In the genomic region with DNA sequence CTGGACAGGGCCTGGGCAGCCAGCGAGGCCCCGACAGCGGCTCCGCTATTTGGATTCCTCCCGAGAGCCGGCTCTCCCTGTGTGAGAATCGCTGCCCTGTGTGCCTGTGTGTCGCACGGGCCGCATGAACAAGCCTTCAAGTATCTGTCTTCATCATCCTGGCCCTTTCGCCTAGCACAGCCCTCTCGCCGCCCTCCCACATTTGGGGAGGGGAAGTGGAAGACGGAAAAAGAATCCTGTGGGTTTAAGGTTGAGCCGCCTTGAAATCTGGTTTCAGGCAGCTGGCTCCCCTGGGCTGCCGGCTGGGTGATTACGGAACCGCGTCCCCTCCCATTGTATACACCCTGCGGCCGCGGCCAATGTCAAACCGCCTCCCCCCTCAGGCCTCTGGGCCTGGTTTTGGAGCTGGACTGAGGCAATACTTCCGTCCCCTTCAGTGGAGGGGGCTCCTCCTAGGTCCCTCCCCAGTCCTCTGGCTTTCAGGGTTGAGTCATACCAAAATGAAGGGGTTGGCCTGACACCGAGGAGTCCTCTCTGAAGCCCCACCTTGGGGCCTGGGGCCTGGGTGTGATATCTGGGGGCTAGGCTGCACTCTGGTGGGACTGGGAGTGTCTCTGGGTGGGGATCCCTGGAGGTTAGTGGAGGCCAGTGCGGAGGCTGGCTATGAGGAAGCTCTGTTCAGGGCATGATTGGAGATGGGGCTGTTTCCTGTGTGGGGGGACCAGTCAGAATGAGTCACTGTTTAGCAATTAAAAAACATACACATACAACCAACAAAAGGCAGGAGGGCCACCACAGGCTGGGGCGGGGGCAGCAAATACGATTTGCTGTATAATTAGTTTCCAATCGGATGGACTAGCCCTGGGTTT, we compare ENCODE assay signal across 1 cellular context.
TF ChIP-seq lines count a peak whose summit lies in the region.

No MANE protein-coding gene starts in this region.

TF ChIP-seq in GM12878, 131 proteins besides CTCF, POLR2A, EP300 and RAD21 (continued from another document and continues in another):
- TF ChIP-seq CHD2 (IDR thresholded peaks at IDR 0.05; ENCODE audit: borderline replicate concordance, low read depth, low read length) (0 out of 2 replicates have a peak, but pooled peaks have one; percentile 24), PAX5 (IDR thresholded peaks at IDR 0.05; ENCODE audit: borderline replicate concordance, low read depth, low read length) (0 out of 2 replicates have a peak, but pooled peaks have one; percentile 32), MEF2B (IDR thresholded peaks at IDR 0.05; ENCODE audit: partially characterized antibody, poor library complexity, severe bottlenecking) (peak; percentile 81), ATF7 (IDR thresholded peaks at IDR 0.05; ENCODE audit: low read depth) (peak; percentile 74), CHD4 (IDR thresholded peaks at IDR 0.05) (no peak), BHLHE40 (IDR thresholded peaks at IDR 0.05; ENCODE audit: borderline replicate concordance in 1 of 2, low read depth in 2 of 2, low read length in 1 of 2) (peak in 1 of 2 experiments; percentile 35; a peak in 3 of 4 replicates), MEF2A (IDR thresholded peaks at IDR 0.05; ENCODE audit: insufficient read depth, low read depth, low read length) (0 out of 2 replicates have a peak, but pooled peaks have one; percentile 4), HDGF (IDR thresholded peaks at IDR 0.05) (peak; percentile 84; the same call in 1 of the 2 replicates), ZNF687 (IDR thresholded peaks at IDR 0.05) (peak; percentile 27; the same call in 1 of the 2 replicates), POLR2AphosphoS5 (IDR thresholded peaks at IDR 0.05; ENCODE audit: low read length) (peak; percentile 63; the same call in 1 of the 2 replicates), EED (IDR thresholded peaks at IDR 0.05; ENCODE audit: low read depth) (peak; percentile 90), CUX1 (IDR thresholded peaks at IDR 0.05; ENCODE audit: insufficient replicate concordance, low read depth, low read length) (peak; percentile 71), CBFB (IDR thresholded peaks at IDR 0.05; ENCODE audit: low read depth) (peak; percentile 79; the same call in 1 of the 2 replicates), ETV6 (conservative IDR thresholded peaks at IDR 0.05 in 1 of 2, IDR thresholded peaks at IDR 0.05 in 1 of 2; ENCODE audit: borderline replicate concordance in 1 of 2, low read depth in 1 of 2) (peak in 1 of 2 experiments; percentile 88; a peak in 2 of 4 replicates), FOXK2 (IDR thresholded peaks at IDR 0.05) (no peak), YY1 (IDR thresholded peaks at IDR 0.05; ENCODE audit: low read depth, low read length) (peak; percentile 61), SP1 (IDR thresholded peaks at IDR 0.05; ENCODE audit: low read depth, low read length) (peak; percentile 63), CHD1 (IDR thresholded peaks at IDR 0.05; ENCODE audit: low read depth, low read length) (0 out of 2 replicates have a peak, but pooled peaks have one; percentile 3), NBN (IDR thresholded peaks at IDR 0.05) (peak; percentile 60), MXI1 (IDR thresholded peaks at IDR 0.05; ENCODE audit: low read depth, low read length) (peak; percentile 45), STAT1 (conservative IDR thresholded peaks at IDR 0.05) (0 out of 2 replicates have a peak, but pooled peaks have one; percentile 44), TAF1 (IDR thresholded peaks at IDR 0.05; ENCODE audit: borderline replicate concordance, low read depth, low read length) (peak; percentile 42), RBBP5 (conservative IDR thresholded peaks at IDR 0.05) (no peak), NR2F1 (conservative IDR thresholded peaks at IDR 0.05) (peak; percentile 45; the same call in 1 of the 2 replicates), MAX (IDR thresholded peaks at IDR 0.05; ENCODE audit: low read depth, low read length) (peak; percentile 55)
- TF ChIP-seq, protein P1, sequence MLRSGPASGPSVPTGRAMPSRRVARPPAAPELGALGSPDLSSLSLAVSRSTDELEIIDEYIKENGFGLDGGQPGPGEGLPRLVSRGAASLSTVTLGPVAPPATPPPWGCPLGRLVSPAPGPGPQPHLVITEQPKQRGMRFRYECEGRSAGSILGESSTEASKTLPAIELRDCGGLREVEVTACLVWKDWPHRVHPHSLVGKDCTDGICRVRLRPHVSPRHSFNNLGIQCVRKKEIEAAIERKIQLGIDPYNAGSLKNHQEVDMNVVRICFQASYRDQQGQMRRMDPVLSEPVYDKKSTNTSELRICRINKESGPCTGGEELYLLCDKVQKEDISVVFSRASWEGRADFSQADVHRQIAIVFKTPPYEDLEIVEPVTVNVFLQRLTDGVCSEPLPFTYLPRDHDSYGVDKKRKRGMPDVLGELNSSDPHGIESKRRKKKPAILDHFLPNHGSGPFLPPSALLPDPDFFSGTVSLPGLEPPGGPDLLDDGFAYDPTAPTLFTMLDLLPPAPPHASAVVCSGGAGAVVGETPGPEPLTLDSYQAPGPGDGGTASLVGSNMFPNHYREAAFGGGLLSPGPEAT (IDR thresholded peaks at IDR 0.05; ENCODE audit: low read depth) = peak; percentile 62; the same call in 1 of the 2 replicates
- TF ChIP-seq, protein P2, sequence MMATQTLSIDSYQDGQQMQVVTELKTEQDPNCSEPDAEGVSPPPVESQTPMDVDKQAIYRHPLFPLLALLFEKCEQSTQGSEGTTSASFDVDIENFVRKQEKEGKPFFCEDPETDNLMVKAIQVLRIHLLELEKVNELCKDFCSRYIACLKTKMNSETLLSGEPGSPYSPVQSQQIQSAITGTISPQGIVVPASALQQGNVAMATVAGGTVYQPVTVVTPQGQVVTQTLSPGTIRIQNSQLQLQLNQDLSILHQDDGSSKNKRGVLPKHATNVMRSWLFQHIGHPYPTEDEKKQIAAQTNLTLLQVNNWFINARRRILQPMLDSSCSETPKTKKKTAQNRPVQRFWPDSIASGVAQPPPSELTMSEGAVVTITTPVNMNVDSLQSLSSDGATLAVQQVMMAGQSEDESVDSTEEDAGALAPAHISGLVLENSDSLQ (IDR thresholded peaks at IDR 0.05) = peak; percentile 13; the same call in 1 of the 2 replicates
- TF ChIP-seq, protein P3, sequence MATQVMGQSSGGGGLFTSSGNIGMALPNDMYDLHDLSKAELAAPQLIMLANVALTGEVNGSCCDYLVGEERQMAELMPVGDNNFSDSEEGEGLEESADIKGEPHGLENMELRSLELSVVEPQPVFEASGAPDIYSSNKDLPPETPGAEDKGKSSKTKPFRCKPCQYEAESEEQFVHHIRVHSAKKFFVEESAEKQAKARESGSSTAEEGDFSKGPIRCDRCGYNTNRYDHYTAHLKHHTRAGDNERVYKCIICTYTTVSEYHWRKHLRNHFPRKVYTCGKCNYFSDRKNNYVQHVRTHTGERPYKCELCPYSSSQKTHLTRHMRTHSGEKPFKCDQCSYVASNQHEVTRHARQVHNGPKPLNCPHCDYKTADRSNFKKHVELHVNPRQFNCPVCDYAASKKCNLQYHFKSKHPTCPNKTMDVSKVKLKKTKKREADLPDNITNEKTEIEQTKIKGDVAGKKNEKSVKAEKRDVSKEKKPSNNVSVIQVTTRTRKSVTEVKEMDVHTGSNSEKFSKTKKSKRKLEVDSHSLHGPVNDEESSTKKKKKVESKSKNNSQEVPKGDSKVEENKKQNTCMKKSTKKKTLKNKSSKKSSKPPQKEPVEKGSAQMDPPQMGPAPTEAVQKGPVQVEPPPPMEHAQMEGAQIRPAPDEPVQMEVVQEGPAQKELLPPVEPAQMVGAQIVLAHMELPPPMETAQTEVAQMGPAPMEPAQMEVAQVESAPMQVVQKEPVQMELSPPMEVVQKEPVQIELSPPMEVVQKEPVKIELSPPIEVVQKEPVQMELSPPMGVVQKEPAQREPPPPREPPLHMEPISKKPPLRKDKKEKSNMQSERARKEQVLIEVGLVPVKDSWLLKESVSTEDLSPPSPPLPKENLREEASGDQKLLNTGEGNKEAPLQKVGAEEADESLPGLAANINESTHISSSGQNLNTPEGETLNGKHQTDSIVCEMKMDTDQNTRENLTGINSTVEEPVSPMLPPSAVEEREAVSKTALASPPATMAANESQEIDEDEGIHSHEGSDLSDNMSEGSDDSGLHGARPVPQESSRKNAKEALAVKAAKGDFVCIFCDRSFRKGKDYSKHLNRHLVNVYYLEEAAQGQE (IDR thresholded peaks at IDR 0.05; ENCODE audit: low read depth, low read length) = no peak
- TF ChIP-seq, protein P4, sequence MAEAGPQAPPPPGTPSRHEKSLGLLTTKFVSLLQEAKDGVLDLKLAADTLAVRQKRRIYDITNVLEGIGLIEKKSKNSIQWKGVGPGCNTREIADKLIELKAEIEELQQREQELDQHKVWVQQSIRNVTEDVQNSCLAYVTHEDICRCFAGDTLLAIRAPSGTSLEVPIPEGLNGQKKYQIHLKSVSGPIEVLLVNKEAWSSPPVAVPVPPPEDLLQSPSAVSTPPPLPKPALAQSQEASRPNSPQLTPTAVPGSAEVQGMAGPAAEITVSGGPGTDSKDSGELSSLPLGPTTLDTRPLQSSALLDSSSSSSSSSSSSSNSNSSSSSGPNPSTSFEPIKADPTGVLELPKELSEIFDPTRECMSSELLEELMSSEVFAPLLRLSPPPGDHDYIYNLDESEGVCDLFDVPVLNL (IDR thresholded peaks at IDR 0.05; ENCODE audit: low read depth, low read length) = no peak
